ENCODE assay signal across 9 cellular contexts in genomic region chr1:156491151-156491949, GRCh38. TPM values are rescaled to one million over a fixed set of nuclear protein-coding genes. Genes with fewer than 3 reads are reported as not detected.
DNase-seq lines count a peak whose midpoint lies in the region; ATAC-seq and TF ChIP-seq lines count a peak whose summit lies in the region.
"Had no signal": no experiment of that assay in that cellular context is flagged by ENCODE, and none has a peak within 500 bp of the region (broad histone marks: within the 10 kb centered on the region; RNA-seq: fewer than 3 reads in every experiment).

No MANE protein-coding gene starts in this region.

- H3K27me3 ChIP-seq in GM23248 (replicated peaks; ENCODE audit: insufficient read depth) (no peaks in the 10 kb centered on the region), mucosa of rectum (ENCODE audit: control insufficient read depth in 2 of 2, insufficient read depth in 2 of 2, low read length in 2 of 2) (no peaks in the 10 kb centered on the region)

- 93% methylated on average over 6 of the region's 6 CpGs for WGBS in GM23248 (ENCODE audit: low coverage in 1 of 2, low lambda C conversion rate in 2 of 2, missing lambda C conversion rate in 2 of 2), 2 experiments

- H4K20me1 ChIP-seq in GM23248 (ENCODE audit: insufficient read depth), result peaks cover 30% of the 10 kb centered on the region

- no peak for TF ChIP-seq CTCF in 22Rv1 (IDR thresholded peaks at IDR 0.05)

- peaks cover 100% of the 10 kb centered on the region for H3K79me2 ChIP-seq in GM23248 (ENCODE audit: insufficient read depth)

- no peaks in the 10 kb centered on the region for H3K36me3 Mint-ChIP-seq in activated naive CD8-positive, alpha-beta T cell

- peak overlapping the region; percentile 61 for H3K4me2 ChIP-seq in GM23248 (ENCODE audit: unreplicated experiment)

- ATAC-seq in HG03439 (IDR thresholded peaks at IDR 0.05; ENCODE audit: unreplicated experiment), result no peak
- ATAC-seq in GM21717 (IDR thresholded peaks at IDR 0.05; ENCODE audit: unreplicated experiment), result no peak

- H3K9me3 Mint-ChIP-seq in activated naive CD8-positive, alpha-beta T cell (ENCODE audit: low read depth), result no peaks in the 10 kb centered on the region

- peaks cover 95% of the 10 kb centered on the region for H3K4me1 Mint-ChIP-seq in activated naive CD8-positive, alpha-beta T cell (ENCODE audit: low read depth)

- DNase-seq in GM23248 (peak; percentile 35), NCI-H1092 treated with DMSO at 0.1 percent for 48 hours (lab: John Stamatoyannopoulos, UW) (no peak)
- DNase-seq in stimulated activated CD8-positive, alpha-beta memory T cell treated with anti-CD3 and anti-CD28 coated beads, Interleukin-4, amount 100 ng/mL, for 48 hours, result no peak
- DNase-seq: GDM1 had no signal

- in situ Hi-C loops in GM23248 (cut with MboI), result no loop called here

- no peaks in the 10 kb centered on the region for H3K27me3 Mint-ChIP-seq in activated naive CD8-positive, alpha-beta T cell

- no peaks in the 10 kb centered on the region for H3K9me2 ChIP-seq in GM23248 (ENCODE audit: insufficient read depth)

- H3K36me3 ChIP-seq in GM23248 (ENCODE audit: low read depth), result no peaks in the 10 kb centered on the region
- H3K36me3 ChIP-seq in mucosa of rectum (ENCODE audit: control insufficient read depth in 2 of 2, insufficient read depth in 2 of 2, low read length in 2 of 2), result peaks cover 9 to 29% of the 10 kb centered on the region in 2 donors

- no peak overlapping the region for H2AFZ ChIP-seq in GM23248

- H3K4me3 Mint-ChIP-seq in activated naive CD8-positive, alpha-beta T cell, result peak overlapping the region; percentile 69

- H3K4me1 ChIP-seq in GM23248 (ENCODE audit: insufficient read depth) (peaks cover 63% of the 10 kb centered on the region), mucosa of rectum (ENCODE audit: control insufficient read depth in 2 of 2, insufficient read depth in 2 of 2, low read length in 2 of 2) (peaks cover 78 to 81% of the 10 kb centered on the region in 2 donors)

- H3K27ac ChIP-seq in 22Rv1 (peak overlapping the region; percentile 29), GM23248 (peak overlapping the region; percentile 54), mucosa of rectum (ENCODE audit: low read depth in 2 of 2, low read length in 2 of 2) (peak overlapping the region; percentile 34 to 81)

- H3F3A ChIP-seq in GM23248 (ENCODE audit: insufficient read depth), result peaks cover 11% of the 10 kb centered on the region; the same call in 1 of the 2 replicates

- H3K4me3 ChIP-seq in GM23248, result no peak overlapping the region
- H3K4me3 ChIP-seq in mucosa of rectum (ENCODE audit: low read length in 2 of 2), result peak overlapping the region in 1 of 2 donors; percentile 32

- H3K9me3 ChIP-seq in GM23248 (ENCODE audit: low read depth) (no peaks in the 10 kb centered on the region), mucosa of rectum (ENCODE audit: control insufficient read depth in 2 of 2, low read length in 2 of 2) (no peaks in the 10 kb centered on the region)

- H3K27ac Mint-ChIP-seq in activated naive CD8-positive, alpha-beta T cell, result peak overlapping the region; percentile 93

- H3K9ac ChIP-seq in GM23248, result peak overlapping the region; percentile 63; the same call in 1 of the 2 replicates
- no peak overlapping the region for H3K9ac ChIP-seq in mucosa of rectum (ENCODE audit: low read depth in 1 of 2, low read length in 2 of 2)

RNA-seq across cellular contexts. Expression of gene MEF2D, which starts 9.2 kb away (rescaled TPM):
- total RNA-seq in GM23248 (2014; rRNA removed; shearing (Covaris generic)), result 22.3 and 23.6 TPM in 2 replicates
- 32.1 and 34.1 TPM in 2 replicates for polyA plus RNA-seq in GM23248 (2016; fragmentation: Nextera tagmentation; extraction: Ambion mirVana)
